In the genomic region with DNA sequence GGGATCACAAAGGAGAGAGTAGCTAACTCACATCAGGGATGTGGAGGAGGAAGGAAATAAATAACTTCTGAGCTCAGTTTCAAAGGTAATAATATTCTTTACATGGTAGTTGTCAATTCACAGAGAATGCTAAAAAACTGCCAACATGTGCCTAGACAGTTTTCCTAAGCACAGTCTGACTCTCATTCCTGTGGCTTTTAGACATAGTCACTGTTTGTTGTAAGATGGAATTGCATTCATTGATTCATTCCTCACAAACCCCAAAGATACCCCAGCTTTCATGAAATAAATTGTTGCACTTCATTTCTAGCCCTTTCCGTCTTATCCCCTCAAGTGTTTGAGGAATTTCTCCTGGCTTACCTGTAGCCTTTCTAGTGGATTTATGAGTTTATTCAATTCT, we compare ENCODE assay signal across 30 cellular contexts.
A peak's percentile ranks its signal among the peaks of the same experiment; 100 is the strongest.
DNase-seq lines count a peak whose midpoint lies in the region; ATAC-seq and TF ChIP-seq lines count a peak whose summit lies in the region.
"Had no signal": no experiment of that assay in that cellular context is flagged by ENCODE, and none has a peak within 500 bp of the region (broad histone marks: within the 10 kb centered on the region; RNA-seq: fewer than 3 reads in every experiment).

No MANE protein-coding gene starts in this region.

- no peaks in the 10 kb centered on the region for H3K4me1 ChIP-seq in thyroid gland
- H3K4me1 ChIP-seq: HAP-1, right atrium auricular region had no signal

- no peak overlapping the region for H3K27ac Mint-ChIP-seq in HFFc6
- H3K27ac Mint-ChIP-seq: naive thymus-derived CD4-positive, alpha-beta T cell; stimulated activated naive CD8-positive, alpha-beta T cell treated with anti-CD3 and anti-CD28 coated beads, Interleukin-15, Interleukin-2, amounts not matched to agents 100 ng/mL and 50 ng/mL, for 24 hours had no signal

- intact Hi-C loops in thyroid gland (cut with DNase I): no loop called here

- no peaks in the 10 kb centered on the region for H3K27me3 Mint-ChIP-seq in HFFc6 (ENCODE audit: insufficient read depth)

- POLR2A ChIA-PET in AG04449 (lab: Yijun Ruan, JAX): no interaction called here

- H3K9me3 Mint-ChIP-seq in HFFc6: peaks cover 5% of the 10 kb centered on the region; the same call in 1 of the 2 replicates
- H3K9me3 Mint-ChIP-seq: naive thymus-derived CD4-positive, alpha-beta T cell; stimulated activated naive CD8-positive, alpha-beta T cell treated with anti-CD3 and anti-CD28 coated beads, Interleukin-15, Interleukin-2, amounts not matched to agents 100 ng/mL and 50 ng/mL, for 24 hours had no signal

- no peaks in the 10 kb centered on the region for H3K36me3 ChIP-seq in thyroid gland
- H3K36me3 ChIP-seq: HAP-1, ovary, right atrium auricular region had no signal

- H3K36me3 Mint-ChIP-seq in HFFc6 (ENCODE audit: low read depth): no peaks in the 10 kb centered on the region
- H3K36me3 Mint-ChIP-seq: naive thymus-derived CD4-positive, alpha-beta T cell had no signal

- H3K4me1 Mint-ChIP-seq in HFFc6 (ENCODE audit: low read depth): no peaks in the 10 kb centered on the region; the same call in 1 of the 2 replicates
- H3K4me1 Mint-ChIP-seq: naive thymus-derived CD4-positive, alpha-beta T cell had no signal

- no peak for TF ChIP-seq POLR2A in thyroid gland (IDR thresholded peaks at IDR 0.05)

- H3K27ac ChIP-seq in thyroid gland: no peak overlapping the region
- H3K27ac ChIP-seq: epithelial cell of prostate, ovary, right atrium auricular region had no signal

- H3K27me3 ChIP-seq in thyroid gland: no peaks in the 10 kb centered on the region
- H3K27me3 ChIP-seq: ovary, right atrium auricular region had no signal

- 70 to 73% methylated on average over 1 of the region's 1 CpG for WGBS in thyroid gland, 2 donors

- CTCF ChIA-PET in AG04449 (lab: Yijun Ruan, JAX): interaction anchor here (1.1 to 1.7 kb wide), 2 partner anchors 26 to 344 kb away, joined by 4 read pairs; no protein-coding TSS in a partner anchor

- no peak overlapping the region for H3K4me3 Mint-ChIP-seq in HFFc6
- H3K4me3 Mint-ChIP-seq: naive thymus-derived CD4-positive, alpha-beta T cell; stimulated activated naive CD8-positive, alpha-beta T cell treated with anti-CD3 and anti-CD28 coated beads, Interleukin-15, Interleukin-2, amounts not matched to agents 100 ng/mL and 50 ng/mL, for 24 hours had no signal

- peak; percentile 36 for DNase-seq in AG04449 (ENCODE audit: low read depth, low spot score)
- peak; percentile 3 for DNase-seq in HFFc6
- peak; percentile 84 for DNase-seq in astrocyte of the hippocampus (ENCODE audit: low read depth, low spot score)
- DNase-seq in glomerular visceral epithelial cell (ENCODE audit: extremely low spot score): peak; percentile 5
- no peak for DNase-seq in thyroid gland
- DNase-seq in activated CD4-positive, alpha-beta T cell treated with anti-CD3 and anti-CD28 coated beads, Interleukin-2, amount 50 U/mL, for 4 hours: no peak
- DNase-seq in GF-D8 (lab: John Stamatoyannopoulos, UW): no peak
- DNase-seq: 8988T; activated CD4-positive, CD25-positive, alpha-beta regulatory T cell treated with anti-CD3 and anti-CD28 coated beads, Interleukin-2, amount 50 U/mL, for 72 hours; activated gamma-delta T cell treated with Interleukin-2 at 50 U/mL for 16 hours; activated T-cell treated with anti-CD3 and anti-CD28 coated beads, Interleukin-2, amount 50 U/mL, for 1 hour; amygdala; C1 segment of cervical spinal cord; glutamatergic neuron; KG1; left cardiac atrium; naive thymus-derived CD4-positive, alpha-beta T cell; NCI-H1694 treated with DMSO at 0.1 percent for 48 hours; NCI-H748 treated with DMSO at 0.1 percent for 48 hours; OCI-M1; ovary; Right ventricle myocardium superior; stimulated activated CD4-positive, alpha-beta T cell treated with anti-CD3 and anti-CD28 coated beads, Interleukin-12 subunit alpha, Interleukin-12 subunit beta, amount 100 ng/mL, for 4 hours; stimulated activated CD4-positive, alpha-beta T cell treated with anti-CD3 and anti-CD28 coated beads, Interleukin-4, amount 100 ng/mL, for 4 hours; SW 1271 had no signal

- ATAC-seq in HG03521 (IDR thresholded peaks at IDR 0.05; ENCODE audit: unreplicated experiment): no peak
- ATAC-seq: left cardiac atrium; naive thymus-derived CD4-positive, alpha-beta T cell had no signal

- H3K4me3 ChIP-seq in AG04449 (ENCODE audit: low read depth, low read length): no peak overlapping the region
- H3K4me3 ChIP-seq in thyroid gland (replicated peaks in 1 of 3): no peak overlapping the region
- H3K4me3 ChIP-seq: HAP-1, ovary, right atrium auricular region had no signal

- H3K9me3 ChIP-seq in thyroid gland: no peaks in the 10 kb centered on the region
- H3K9me3 ChIP-seq: HAP-1, ovary, right atrium auricular region had no signal

- TF ChIP-seq CTCF in AG04449 (IDR thresholded peaks at IDR 0.05; ENCODE audit: insufficient read depth, low read length, missing control alignments) (no peak), HFFc6 (IDR thresholded peaks at IDR 0.05) (no peak), thyroid gland (IDR thresholded peaks at IDR 0.05) (no peak)

Comparison
In these comparisons a context has a peak if more than half of its experiments do, and no peak if none do; other contexts are left out.
1. DNase-seq: peak in AG04449 (single experiment), HFFc6 (single experiment), astrocyte of the hippocampus (single experiment) and glomerular visceral epithelial cell (single experiment); none in thyroid gland (0 of 2), activated CD4-positive, alpha-beta T cell treated with anti-CD3 and anti-CD28 coated beads, Interleukin-2, amount 50 U/mL, for 4 hours (0 of 2) and GF-D8 (single experiment).